ENCODE assay signal across 8 cellular contexts in genomic region chr7:24756989-24757798, GRCh38. TPM values are rescaled to one million over a fixed set of nuclear protein-coding genes. Genes with fewer than 3 reads are reported as not detected.
DNase-seq lines count a peak whose midpoint lies in the region; ATAC-seq and TF ChIP-seq lines count a peak whose summit lies in the region.

TSS of gene GSDME (minus strand) at chr7:24757464. CDS start at chr7:24749774, 7,690 bp downstream.

- ATAC-seq in naive B cell (ENCODE audit: low read depth in 2 of 2): peak; percentile 70 to 75

- H3K9me3 Mint-ChIP-seq in naive B cell: peaks cover 0 to 7% (median 0%) of the 10 kb centered on the region in 7 donors
- no peaks in the 10 kb centered on the region for H3K9me3 Mint-ChIP-seq in type B pancreatic cell

- peak within 1 kb of the TSS; percentile 54 for H3K4me3 ChIP-seq in HFF-Myc (replicated peaks; ENCODE audit: low read depth, low read length)
- H3K4me3 ChIP-seq in fibroblast of pulmonary artery (replicated peaks; ENCODE audit: low read depth, low read length): peak within 1 kb of the TSS; percentile 63

- peak; percentile 15 to 43 for DNase-seq in NCI-H524 (lab: John Stamatoyannopoulos, UW)
- no peak for DNase-seq in NCI-H524 treated with DMSO at 0.1 percent for 48 hours (lab: John Stamatoyannopoulos, UW)
- DNase-seq in HFF-Myc (ENCODE audit: extremely low read depth, low read depth): no peak
- peak; percentile 13 for DNase-seq in NCI-H2171 (lab: John Stamatoyannopoulos, UW)
- DNase-seq in activated T-helper 1 cell treated with Interleukin-2 at 50 U/mL for 16 hours (ENCODE audit: low read depth): peak; percentile 3
- DNase-seq in fibroblast of pulmonary artery (ENCODE audit: low read depth): peak; percentile 72
- DNase-seq in naive B cell: peak; percentile 45
- peak; percentile 77 for DNase-seq in type B pancreatic cell (ENCODE audit: extremely low spot score, unreplicated experiment)

- peaks cover 19 to 23% (median 21%) of the 10 kb centered on the region in 3 donors for H3K4me1 Mint-ChIP-seq in naive B cell
- H3K4me1 Mint-ChIP-seq in type B pancreatic cell (ENCODE audit: unreplicated experiment): peaks cover 16% of the 10 kb centered on the region

- no peak for TF ChIP-seq CTCF in HFF-Myc (IDR thresholded peaks at IDR 0.05; ENCODE audit: low read depth, low read length, missing control alignments)
- TF ChIP-seq CTCF in fibroblast of pulmonary artery (IDR thresholded peaks at IDR 0.05; ENCODE audit: low read length, missing control alignments): no peak
- no peak for TF ChIP-seq CTCF in type B pancreatic cell (conservative IDR thresholded peaks at IDR 0.05)

- peaks cover 32 to 60% (median 59%) of the 10 kb centered on the region in 3 donors for H3K27me3 Mint-ChIP-seq in naive B cell
- peaks cover 39% of the 10 kb centered on the region for H3K27me3 Mint-ChIP-seq in type B pancreatic cell

- H3K27ac Mint-ChIP-seq in naive B cell: peak within 1 kb of the TSS in 4 of 6 donors; percentile 44 to 89 (median 61)
- H3K27ac Mint-ChIP-seq in type B pancreatic cell: peak within 1 kb of the TSS; percentile 43

- H3K36me3 Mint-ChIP-seq in naive B cell: no peaks in the 10 kb centered on the region
- H3K36me3 Mint-ChIP-seq in type B pancreatic cell: no peaks in the 10 kb centered on the region

- H3K4me3 Mint-ChIP-seq in naive B cell (peak within 1 kb of the TSS; percentile 72 to 97 (median 92)), type B pancreatic cell (peak within 1 kb of the TSS; percentile 93)

RNA-seq across cellular contexts. Expression of gene GSDME, which starts in this region (rescaled TPM):
- polyA plus RNA-seq in naive B cell (ENCODE audit: low read depth in 6 of 6): 10 to 100 TPM in 4 of 6 donors, 1 to 10 TPM in 1, not detected in 1; 8.0 to 22.3 (median 12.9) TPM
- 5.6 and 10.8 TPM in 2 replicates for total RNA-seq in type B pancreatic cell (ENCODE audit: low replicate concordance)

Comparison
In these comparisons a context has a peak if more than half of its experiments do, and no peak if none do; other contexts are left out.
1. DNase-seq: peak in NCI-H524 (2 of 2), NCI-H2171 (single experiment), activated T-helper 1 cell treated with Interleukin-2 at 50 U/mL for 16 hours (single experiment), fibroblast of pulmonary artery (single experiment), naive B cell (single experiment) and type B pancreatic cell (single experiment); none in NCI-H524 treated with DMSO at 0.1 percent for 48 hours (single experiment) and HFF-Myc (single experiment).